In the genomic region with DNA sequence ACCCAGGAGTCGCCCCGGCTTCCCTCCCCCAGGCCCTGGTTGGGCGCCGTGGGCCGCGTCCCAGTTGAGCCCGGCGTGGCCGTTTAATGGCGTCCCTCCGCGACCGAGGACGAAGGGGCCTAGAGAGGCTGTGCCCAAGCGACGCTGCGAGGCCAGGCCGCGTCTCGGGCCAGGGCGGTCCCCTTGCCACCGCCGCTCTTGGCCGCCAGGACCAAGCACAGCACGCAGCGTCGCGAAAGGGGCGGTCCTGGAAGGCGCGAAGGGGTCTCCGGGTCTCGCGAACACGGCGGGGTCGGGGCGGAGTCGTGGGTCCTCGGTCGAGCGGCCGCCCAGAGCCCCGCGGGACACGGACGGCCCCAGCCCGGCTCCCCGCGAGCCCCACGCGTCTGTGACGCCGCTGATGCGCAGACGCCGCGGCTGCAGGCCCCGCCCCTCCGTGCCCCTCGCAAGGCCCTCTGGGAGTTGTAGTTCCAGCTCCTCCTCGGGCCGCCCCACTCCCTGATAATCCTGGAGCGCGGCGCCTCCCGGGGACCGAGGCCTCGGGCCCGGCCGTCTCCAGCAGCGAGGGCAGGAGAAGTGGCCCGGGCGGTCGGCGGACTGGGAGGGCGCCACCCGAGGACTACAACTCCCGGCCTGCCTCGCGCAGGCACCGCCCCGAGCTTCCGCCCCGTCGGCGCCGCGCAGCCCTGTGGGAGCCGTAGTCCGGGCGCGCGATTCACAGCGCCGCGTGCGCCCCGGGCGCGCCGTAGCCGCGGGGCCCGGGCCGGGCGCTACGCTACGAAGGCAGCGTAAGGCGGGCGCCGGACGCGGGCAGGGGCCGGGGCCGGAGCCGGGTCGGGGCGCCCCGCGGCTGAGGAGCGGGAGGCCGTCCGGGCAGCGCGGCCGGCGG, we compare ENCODE assay signal across 1 cellular context.
TF ChIP-seq lines count a peak whose summit lies in the region.

A gene (plus strand): TSS at position 698 of the 889 bp plus-strand sequence. CDS start 19,127 bp downstream, outside the sequence.

TF ChIP-seq in HepG2, 621 proteins besides CTCF, POLR2A, EP300 and RAD21 (continued from another document and continues in another):
- TF ChIP-seq KMT2A (CRISPR knock-in tag; IDR thresholded peaks at IDR 0.05) (peak; percentile 20; the same call in 1 of the 2 replicates), MTA1 (CRISPR knock-in tag; IDR thresholded peaks at IDR 0.05; ENCODE audit: borderline replicate concordance) (peak; percentile 60; the same call in 1 of the 2 replicates), ZNF230 (CRISPR knock-in tag; IDR thresholded peaks at IDR 0.05) (peak; percentile 88; the same call in 1 of the 2 replicates), HDAC2 (CRISPR knock-in tag; IDR thresholded peaks at IDR 0.05) (0 out of 2 replicates have a peak, but pooled peaks have one; percentile 16), ZNF549 (CRISPR knock-in tag; IDR thresholded peaks at IDR 0.05) (0 out of 2 replicates have a peak, but pooled peaks have one; percentile 4), KLF12 (CRISPR knock-in tag; IDR thresholded peaks at IDR 0.05; ENCODE audit: borderline replicate concordance) (peak; percentile 73), REPIN1 (CRISPR knock-in tag; IDR thresholded peaks at IDR 0.05; ENCODE audit: borderline replicate concordance, low read depth) (peak; percentile 67; the same call in 1 of the 2 replicates), ZFP36L1 (CRISPR knock-in tag; IDR thresholded peaks at IDR 0.05) (0 out of 2 replicates have a peak, but pooled peaks have one; percentile 6), EEA1 (CRISPR knock-in tag; IDR thresholded peaks at IDR 0.05; ENCODE audit: borderline replicate concordance) (peak; percentile 79; the same call in 1 of the 2 replicates), GTF2F1 (IDR thresholded peaks at IDR 0.05; ENCODE audit: low read length) (no peak), ZNF83 (CRISPR knock-in tag; IDR thresholded peaks at IDR 0.05; ENCODE audit: borderline replicate concordance) (no peak), TOPORS (CRISPR knock-in tag; IDR thresholded peaks at IDR 0.05) (peak; percentile 73; the same call in 1 of the 2 replicates), ZFP36 (IDR thresholded peaks at IDR 0.05; ENCODE audit: borderline replicate concordance, low read depth, low read length, partially characterized antibody) (no peak), JUN (CRISPR knock-in tag; IDR thresholded peaks at IDR 0.05) (no peak), SATB2 (CRISPR knock-in tag; IDR thresholded peaks at IDR 0.05) (no peak; the same call in 1 of the 2 replicates), ZNF572 (CRISPR knock-in tag; IDR thresholded peaks at IDR 0.05) (no peak), GZF1 (CRISPR knock-in tag; IDR thresholded peaks at IDR 0.05) (no peak), HNRNPK (IDR thresholded peaks at IDR 0.05; ENCODE audit: low read depth, low read length, poor library complexity, severe bottlenecking) (peak; percentile 40), ZSCAN25 (CRISPR knock-in tag; IDR thresholded peaks at IDR 0.05) (peak; percentile 59; the same call in 1 of the 2 replicates), GFI1 (CRISPR knock-in tag; IDR thresholded peaks at IDR 0.05; ENCODE audit: borderline replicate concordance) (peak; percentile 16; the same call in 1 of the 2 replicates), FOXK1 (CRISPR knock-in tag; IDR thresholded peaks at IDR 0.05; ENCODE audit: borderline replicate concordance, low read depth) (peak; percentile 61; the same call in 1 of the 2 replicates), MTF2 (CRISPR knock-in tag; IDR thresholded peaks at IDR 0.05; ENCODE audit: borderline replicate concordance) (no peak)
- TF ChIP-seq, protein P1, sequence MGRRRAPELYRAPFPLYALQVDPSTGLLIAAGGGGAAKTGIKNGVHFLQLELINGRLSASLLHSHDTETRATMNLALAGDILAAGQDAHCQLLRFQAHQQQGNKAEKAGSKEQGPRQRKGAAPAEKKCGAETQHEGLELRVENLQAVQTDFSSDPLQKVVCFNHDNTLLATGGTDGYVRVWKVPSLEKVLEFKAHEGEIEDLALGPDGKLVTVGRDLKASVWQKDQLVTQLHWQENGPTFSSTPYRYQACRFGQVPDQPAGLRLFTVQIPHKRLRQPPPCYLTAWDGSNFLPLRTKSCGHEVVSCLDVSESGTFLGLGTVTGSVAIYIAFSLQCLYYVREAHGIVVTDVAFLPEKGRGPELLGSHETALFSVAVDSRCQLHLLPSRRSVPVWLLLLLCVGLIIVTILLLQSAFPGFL (CRISPR knock-in tag; IDR thresholded peaks at IDR 0.05), result 0 out of 2 replicates have a peak, but pooled peaks have one; percentile 13
- TF ChIP-seq, protein P2, sequence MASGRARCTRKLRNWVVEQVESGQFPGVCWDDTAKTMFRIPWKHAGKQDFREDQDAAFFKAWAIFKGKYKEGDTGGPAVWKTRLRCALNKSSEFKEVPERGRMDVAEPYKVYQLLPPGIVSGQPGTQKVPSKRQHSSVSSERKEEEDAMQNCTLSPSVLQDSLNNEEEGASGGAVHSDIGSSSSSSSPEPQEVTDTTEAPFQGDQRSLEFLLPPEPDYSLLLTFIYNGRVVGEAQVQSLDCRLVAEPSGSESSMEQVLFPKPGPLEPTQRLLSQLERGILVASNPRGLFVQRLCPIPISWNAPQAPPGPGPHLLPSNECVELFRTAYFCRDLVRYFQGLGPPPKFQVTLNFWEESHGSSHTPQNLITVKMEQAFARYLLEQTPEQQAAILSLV (CRISPR knock-in tag; IDR thresholded peaks at IDR 0.05; ENCODE audit: borderline replicate concordance), result peak; percentile 60
- TF ChIP-seq, protein P3, sequence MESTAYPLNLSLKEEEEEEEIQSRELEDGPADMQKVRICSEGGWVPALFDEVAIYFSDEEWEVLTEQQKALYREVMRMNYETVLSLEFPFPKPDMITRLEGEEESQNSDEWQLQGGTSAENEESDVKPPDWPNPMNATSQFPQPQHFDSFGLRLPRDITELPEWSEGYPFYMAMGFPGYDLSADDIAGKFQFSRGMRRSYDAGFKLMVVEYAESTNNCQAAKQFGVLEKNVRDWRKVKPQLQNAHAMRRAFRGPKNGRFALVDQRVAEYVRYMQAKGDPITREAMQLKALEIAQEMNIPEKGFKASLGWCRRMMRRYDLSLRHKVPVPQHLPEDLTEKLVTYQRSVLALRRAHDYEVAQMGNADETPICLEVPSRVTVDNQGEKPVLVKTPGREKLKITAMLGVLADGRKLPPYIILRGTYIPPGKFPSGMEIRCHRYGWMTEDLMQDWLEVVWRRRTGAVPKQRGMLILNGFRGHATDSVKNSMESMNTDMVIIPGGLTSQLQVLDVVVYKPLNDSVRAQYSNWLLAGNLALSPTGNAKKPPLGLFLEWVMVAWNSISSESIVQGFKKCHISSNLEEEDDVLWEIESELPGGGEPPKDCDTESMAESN (CRISPR knock-in tag; conservative IDR thresholded peaks at IDR 0.05), result no peak
- TF ChIP-seq, protein P4, sequence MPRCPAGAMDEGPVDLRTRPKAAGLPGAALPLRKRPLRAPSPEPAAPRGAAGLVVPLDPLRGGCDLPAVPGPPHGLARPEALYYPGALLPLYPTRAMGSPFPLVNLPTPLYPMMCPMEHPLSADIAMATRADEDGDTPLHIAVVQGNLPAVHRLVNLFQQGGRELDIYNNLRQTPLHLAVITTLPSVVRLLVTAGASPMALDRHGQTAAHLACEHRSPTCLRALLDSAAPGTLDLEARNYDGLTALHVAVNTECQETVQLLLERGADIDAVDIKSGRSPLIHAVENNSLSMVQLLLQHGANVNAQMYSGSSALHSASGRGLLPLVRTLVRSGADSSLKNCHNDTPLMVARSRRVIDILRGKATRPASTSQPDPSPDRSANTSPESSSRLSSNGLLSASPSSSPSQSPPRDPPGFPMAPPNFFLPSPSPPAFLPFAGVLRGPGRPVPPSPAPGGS (CRISPR knock-in tag; IDR thresholded peaks at IDR 0.05), result peak; percentile 75; the same call in 1 of the 2 replicates
- TF ChIP-seq, protein P5, sequence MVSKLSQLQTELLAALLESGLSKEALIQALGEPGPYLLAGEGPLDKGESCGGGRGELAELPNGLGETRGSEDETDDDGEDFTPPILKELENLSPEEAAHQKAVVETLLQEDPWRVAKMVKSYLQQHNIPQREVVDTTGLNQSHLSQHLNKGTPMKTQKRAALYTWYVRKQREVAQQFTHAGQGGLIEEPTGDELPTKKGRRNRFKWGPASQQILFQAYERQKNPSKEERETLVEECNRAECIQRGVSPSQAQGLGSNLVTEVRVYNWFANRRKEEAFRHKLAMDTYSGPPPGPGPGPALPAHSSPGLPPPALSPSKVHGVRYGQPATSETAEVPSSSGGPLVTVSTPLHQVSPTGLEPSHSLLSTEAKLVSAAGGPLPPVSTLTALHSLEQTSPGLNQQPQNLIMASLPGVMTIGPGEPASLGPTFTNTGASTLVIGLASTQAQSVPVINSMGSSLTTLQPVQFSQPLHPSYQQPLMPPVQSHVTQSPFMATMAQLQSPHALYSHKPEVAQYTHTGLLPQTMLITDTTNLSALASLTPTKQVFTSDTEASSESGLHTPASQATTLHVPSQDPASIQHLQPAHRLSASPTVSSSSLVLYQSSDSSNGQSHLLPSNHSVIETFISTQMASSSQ (IDR thresholded peaks at IDR 0.05; ENCODE audit: low read depth), result no peak
- TF ChIP-seq, protein P5 (CRISPR knock-in tag; IDR thresholded peaks at IDR 0.05; ENCODE audit: borderline replicate concordance), result 0 out of 2 replicates have a peak, but pooled peaks have one; percentile 61
- TF ChIP-seq, protein P6, sequence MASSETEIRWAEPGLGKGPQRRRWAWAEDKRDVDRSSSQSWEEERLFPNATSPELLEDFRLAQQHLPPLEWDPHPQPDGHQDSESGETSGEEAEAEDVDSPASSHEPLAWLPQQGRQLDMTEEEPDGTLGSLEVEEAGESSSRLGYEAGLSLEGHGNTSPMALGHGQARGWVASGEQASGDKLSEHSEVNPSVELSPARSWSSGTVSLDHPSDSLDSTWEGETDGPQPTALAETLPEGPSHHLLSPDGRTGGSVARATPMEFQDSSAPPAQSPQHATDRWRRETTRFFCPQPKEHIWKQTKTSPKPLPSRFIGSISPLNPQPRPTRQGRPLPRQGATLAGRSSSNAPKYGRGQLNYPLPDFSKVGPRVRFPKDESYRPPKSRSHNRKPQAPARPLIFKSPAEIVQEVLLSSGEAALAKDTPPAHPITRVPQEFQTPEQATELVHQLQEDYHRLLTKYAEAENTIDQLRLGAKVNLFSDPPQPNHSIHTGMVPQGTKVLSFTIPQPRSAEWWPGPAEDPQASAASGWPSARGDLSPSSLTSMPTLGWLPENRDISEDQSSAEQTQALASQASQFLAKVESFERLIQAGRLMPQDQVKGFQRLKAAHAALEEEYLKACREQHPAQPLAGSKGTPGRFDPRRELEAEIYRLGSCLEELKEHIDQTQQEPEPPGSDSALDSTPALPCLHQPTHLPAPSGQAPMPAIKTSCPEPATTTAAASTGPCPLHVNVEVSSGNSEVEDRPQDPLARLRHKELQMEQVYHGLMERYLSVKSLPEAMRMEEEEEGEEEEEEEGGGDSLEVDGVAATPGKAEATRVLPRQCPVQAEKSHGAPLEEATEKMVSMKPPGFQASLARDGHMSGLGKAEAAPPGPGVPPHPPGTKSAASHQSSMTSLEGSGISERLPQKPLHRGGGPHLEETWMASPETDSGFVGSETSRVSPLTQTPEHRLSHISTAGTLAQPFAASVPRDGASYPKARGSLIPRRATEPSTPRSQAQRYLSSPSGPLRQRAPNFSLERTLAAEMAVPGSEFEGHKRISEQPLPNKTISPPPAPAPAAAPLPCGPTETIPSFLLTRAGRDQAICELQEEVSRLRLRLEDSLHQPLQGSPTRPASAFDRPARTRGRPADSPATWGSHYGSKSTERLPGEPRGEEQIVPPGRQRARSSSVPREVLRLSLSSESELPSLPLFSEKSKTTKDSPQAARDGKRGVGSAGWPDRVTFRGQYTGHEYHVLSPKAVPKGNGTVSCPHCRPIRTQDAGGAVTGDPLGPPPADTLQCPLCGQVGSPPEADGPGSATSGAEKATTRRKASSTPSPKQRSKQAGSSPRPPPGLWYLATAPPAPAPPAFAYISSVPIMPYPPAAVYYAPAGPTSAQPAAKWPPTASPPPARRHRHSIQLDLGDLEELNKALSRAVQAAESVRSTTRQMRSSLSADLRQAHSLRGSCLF (CRISPR knock-in tag; IDR thresholded peaks at IDR 0.05; ENCODE audit: borderline replicate concordance), result no peak; the same call in 1 of the 2 replicates
- TF ChIP-seq, protein P7, sequence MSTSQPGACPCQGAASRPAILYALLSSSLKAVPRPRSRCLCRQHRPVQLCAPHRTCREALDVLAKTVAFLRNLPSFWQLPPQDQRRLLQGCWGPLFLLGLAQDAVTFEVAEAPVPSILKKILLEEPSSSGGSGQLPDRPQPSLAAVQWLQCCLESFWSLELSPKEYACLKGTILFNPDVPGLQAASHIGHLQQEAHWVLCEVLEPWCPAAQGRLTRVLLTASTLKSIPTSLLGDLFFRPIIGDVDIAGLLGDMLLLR (CRISPR knock-in tag; IDR thresholded peaks at IDR 0.05), result peak; percentile 67; the same call in 1 of the 2 replicates
- TF ChIP-seq, protein P8, sequence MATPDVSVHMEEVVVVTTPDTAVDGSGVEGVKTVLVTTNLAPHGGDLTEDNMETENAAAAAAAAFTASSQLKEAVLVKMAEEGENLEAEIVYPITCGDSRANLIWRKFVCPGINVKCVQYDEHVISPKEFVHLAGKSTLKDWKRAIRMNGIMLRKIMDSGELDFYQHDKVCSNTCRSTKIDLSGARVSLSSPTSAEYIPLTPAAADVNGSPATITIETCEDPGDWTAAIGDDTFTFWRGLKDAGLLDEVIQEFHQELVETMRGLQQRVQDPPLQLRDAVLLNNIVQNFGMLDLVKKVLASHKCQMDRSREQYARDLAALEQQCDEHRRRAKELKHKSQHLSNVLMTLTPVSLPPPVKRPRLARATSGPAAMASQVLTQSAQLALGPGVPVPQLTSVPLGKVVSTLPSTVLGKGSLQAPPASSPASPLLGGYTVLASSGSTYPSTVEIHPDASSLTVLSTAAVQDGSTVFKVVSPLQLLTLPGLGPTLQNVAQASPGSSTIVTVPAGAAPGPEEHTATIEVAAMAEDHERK (CRISPR knock-in tag; IDR thresholded peaks at IDR 0.05; ENCODE audit: low read depth), result peak; percentile 83
